Comparison of ENCODE assay signal across 8 cellular contexts in genomic region chr2:227106845-227107759, GRCh38. TPM values are rescaled to one million over a fixed set of nuclear protein-coding genes. Genes with fewer than 3 reads are reported as not detected.
DNase-seq lines count a peak whose midpoint lies in the region; ATAC-seq and TF ChIP-seq lines count a peak whose summit lies in the region.

No MANE protein-coding gene starts in this region.

- H3K9me1 ChIP-seq in IMR-90 (ENCODE audit: insufficient read depth, low read length) = no peaks in the 10 kb centered on the region

- no peak overlapping the region for H3K27ac Mint-ChIP-seq in CD4-positive, alpha-beta memory T cell

- in situ Hi-C loops in IMR-90 (cut with MboI; ENCODE audit: low sequenced_read_pairs) = loop anchor here (10.0 kb wide), 1 partner anchor 1442 kb away; no protein-coding TSS in a partner anchor
- in situ Hi-C loops in Panc1 (cut with HindIII; ENCODE audit: low pct_unique_long_range_greater_than_20kb, low sequenced_read_pairs) = no loop called here

- no peak overlapping the region for H4K5ac ChIP-seq in IMR-90 (ENCODE audit: low read depth, low read length)

- no peak overlapping the region for H3K27ac ChIP-seq in CD4-positive, alpha-beta memory T cell (ENCODE audit: low read depth, low read length)
- H3K27ac ChIP-seq in IMR-90 (ENCODE audit: insufficient read depth, low read length) (no peak overlapping the region), Panc1 (ENCODE audit: low read length) (no peak overlapping the region), iPS DF 6.9 (ENCODE audit: low read length) (no peak overlapping the region)

- WGBS in IMR-90 (ENCODE audit: extremely low coverage in 2 of 2, insufficient read length in 1 of 2), 2 experiments = 100% methylated on average over 2 of the region's 9 CpGs; no CpG with 5 or more reads in 1 of the 2 experiments
- no CpG with 5 or more reads among the region's 9 CpGs for WGBS in iPS DF 6.9 (ENCODE audit: insufficient coverage, insufficient read length)

- CTCF ChIA-PET in CD4-positive, alpha-beta memory T cell (lab: Charles Lee; ENCODE audit: partially characterized antibody) = no interaction called here
- CTCF ChIA-PET in IMR-90 (lab: Yijun Ruan, JAX) (interaction anchor here (0.6 kb wide), 1 partner anchor 28 kb away, joined by 3 read pairs; no protein-coding TSS in a partner anchor), Panc1 (lab: Charles Lee) (interaction anchor here (0.5 to 1.6 kb wide), 2 partner anchors 304 to 1442 kb away, joined by 3 to 4 read pairs; no protein-coding TSS in a partner anchor)

- peak; percentile 90 for TF ChIP-seq RAD21 in IMR-90 (IDR thresholded peaks at IDR 0.05; ENCODE audit: low read length)

- H3K14ac ChIP-seq in IMR-90 (replicated peaks; ENCODE audit: low read depth, low read length) = no peak overlapping the region

- H3K79me1 ChIP-seq in IMR-90 (ENCODE audit: low read depth in 1 of 2, low read length in 2 of 2) = no peaks in the 10 kb centered on the region

- dilution Hi-C loops in IMR-90 (cut with HindIII; ENCODE audit: low sequenced_read_pairs, unreplicated experiment) = no loop called here

- no peaks in the 10 kb centered on the region for H4K20me1 ChIP-seq in IMR-90 (ENCODE audit: insufficient read depth, low read length)

- H3K36me3 Mint-ChIP-seq in CD4-positive, alpha-beta memory T cell = no peaks in the 10 kb centered on the region

- no peak overlapping the region for H2BK15ac ChIP-seq in IMR-90 (ENCODE audit: low read depth, low read length)

- peaks cover 3 to 7% of the 10 kb centered on the region in 2 donors for H3K27me3 Mint-ChIP-seq in CD4-positive, alpha-beta memory T cell

- no peak overlapping the region for H2AK5ac ChIP-seq in IMR-90 (ENCODE audit: low read depth, low read length)

- peak in 4 of 5 donors; percentile 10 to 24 (median 18) for DNase-seq in CD4-positive, alpha-beta memory T cell
- DNase-seq in IMR-90 (peak; percentile 71), Panc1 (ENCODE audit: low read depth, low spot score) (peak; percentile 63), astrocyte of the hippocampus (ENCODE audit: low read depth, low spot score) (peak; percentile 74), iPS DF 6.9 (ENCODE audit: low read depth, low spot score) (peak; percentile 48), NCI-H1048 (lab: John Stamatoyannopoulos, UW) (no peak)
- DNase-seq in stimulated activated CD4-positive, alpha-beta T cell treated with anti-CD3 and anti-CD28 coated beads, Interleukin-2, amount 100 ng/mL, for 24 hours = peak; percentile 42 to 49

- H2BK120ac ChIP-seq in IMR-90 (ENCODE audit: low read depth, low read length) = no peak overlapping the region

- no peaks in the 10 kb centered on the region for H3K4me1 ChIP-seq in CD4-positive, alpha-beta memory T cell (ENCODE audit: insufficient read depth, low read length)
- H3K4me1 ChIP-seq in IMR-90 (ENCODE audit: control insufficient read depth, insufficient read depth, low read length) (no peaks in the 10 kb centered on the region), Panc1 (ENCODE audit: control insufficient read depth, insufficient read depth, low read length) (no peaks in the 10 kb centered on the region), iPS DF 6.9 (ENCODE audit: control insufficient read depth, insufficient read depth, low read length) (no peaks in the 10 kb centered on the region)

- H3K56ac ChIP-seq in IMR-90 (ENCODE audit: extremely low read depth, insufficient read depth, low read length) = no peak overlapping the region

- no peak overlapping the region for H2AFZ ChIP-seq in IMR-90 (replicated peaks; ENCODE audit: low read length, poor library complexity)

- TF ChIP-seq POLR2A in IMR-90 (IDR thresholded peaks at IDR 0.05; ENCODE audit: low read depth, low read length) = no peak

- intact Hi-C loops in CD4-positive, alpha-beta memory T cell (cut with micrococcal nuclease) = loop anchor here (1.0 to 2.0 kb wide), 2 partner anchors 294 to 1439 kb away; no protein-coding TSS in a partner anchor
- intact Hi-C loops in IMR-90 (cut with micrococcal nuclease) = loop anchor here (1.0 to 10.0 kb wide), 7 partner anchors 75 to 1442 kb away; no protein-coding TSS in a partner anchor
- intact Hi-C loops in Panc1 (cut with micrococcal nuclease; ENCODE audit: unreplicated experiment) = loop anchor here (1.0 to 5.0 kb wide), 3 partner anchors 74 to 1439 kb away; no protein-coding TSS in a partner anchor

- H3K4me2 ChIP-seq in IMR-90 (ENCODE audit: low read depth, low read length) = no peak overlapping the region

- no peak overlapping the region for H3K9ac ChIP-seq in IMR-90 (ENCODE audit: low read depth, low read length)

- no peak overlapping the region for H3K18ac ChIP-seq in IMR-90 (ENCODE audit: low read depth, low read length)

- H2BK5ac ChIP-seq in IMR-90 (ENCODE audit: low read depth, low read length, poor library complexity, severe bottlenecking) = no peak overlapping the region

- H4K8ac ChIP-seq in IMR-90 (ENCODE audit: low read depth in 2 of 2, low read length in 2 of 2) = no peak overlapping the region

- no peaks in the 10 kb centered on the region for H3K27me3 ChIP-seq in CD4-positive, alpha-beta memory T cell (ENCODE audit: insufficient read depth, low read length)
- peaks cover 2% of the 10 kb centered on the region; the same call in 1 of the 2 replicates for H3K27me3 ChIP-seq in IMR-90 (ENCODE audit: control insufficient read depth, insufficient read depth, low read length)
- H3K27me3 ChIP-seq in Panc1 (ENCODE audit: control insufficient read depth, insufficient read depth, low read length) = no peaks in the 10 kb centered on the region; the same call in 1 of the 2 replicates
- H3K27me3 ChIP-seq in iPS DF 6.9 (ENCODE audit: control insufficient read depth, insufficient read depth, low read length) = no peaks in the 10 kb centered on the region

- H2BK20ac ChIP-seq in IMR-90 (ENCODE audit: low read depth, low read length) = no peak overlapping the region

- ATAC-seq in GM19372 (IDR thresholded peaks at IDR 0.05; ENCODE audit: low read depth, unreplicated experiment) = peak; percentile 85
- ATAC-seq in IMR-90 (ENCODE audit: low read depth) = peak; percentile 98
- ATAC-seq in Panc1 = peak; percentile 98

- no peaks in the 10 kb centered on the region for H3K36me3 ChIP-seq in CD4-positive, alpha-beta memory T cell (ENCODE audit: insufficient read depth, low read length)
- H3K36me3 ChIP-seq in IMR-90 (ENCODE audit: control insufficient read depth, insufficient read depth, low read length) (no peaks in the 10 kb centered on the region), Panc1 (ENCODE audit: control insufficient read depth, insufficient read depth, low read length) (no peaks in the 10 kb centered on the region), iPS DF 6.9 (ENCODE audit: control insufficient read depth, insufficient read depth, low read length) (no peaks in the 10 kb centered on the region)

- no peak overlapping the region for H3K4ac ChIP-seq in IMR-90 (ENCODE audit: low read depth, low read length)

- no peak overlapping the region for H3K4me3 Mint-ChIP-seq in CD4-positive, alpha-beta memory T cell

- BruUV-seq in IMR-90 (replicated peaks; lab: Mats Ljungman, UMichigan) = no TSS peak
- BruUV-seq in Panc1 (replicated peaks; lab: Mats Ljungman, UMichigan) = no TSS peak

- H3K23ac ChIP-seq in IMR-90 (ENCODE audit: low read depth, low read length) = no peak overlapping the region

- H3K9me3 Mint-ChIP-seq in CD4-positive, alpha-beta memory T cell = no peaks in the 10 kb centered on the region

- POLR2A ChIA-PET in CD4-positive, alpha-beta memory T cell (lab: Charles Lee; ENCODE audit: partially characterized antibody) = no interaction called here
- POLR2A ChIA-PET in IMR-90 (lab: Charles Lee; ENCODE audit: unreplicated experiment) (no interaction called here), Panc1 (lab: Charles Lee) (no interaction called here)

- H3K4me1 Mint-ChIP-seq in CD4-positive, alpha-beta memory T cell = no peaks in the 10 kb centered on the region

- TF ChIP-seq CTCF in IMR-90 (conservative IDR thresholded peaks at IDR 0.05; ENCODE audit: low read depth, low read length) = peak; percentile 93
- peak; percentile 94 for TF ChIP-seq CTCF in Panc1 (IDR thresholded peaks at IDR 0.05)

- H4K91ac ChIP-seq in IMR-90 (ENCODE audit: insufficient read depth, low read depth, low read length) = no peak overlapping the region

- H3K9me3 ChIP-seq in CD4-positive, alpha-beta memory T cell (ENCODE audit: control insufficient read depth in 1 of 2, low read length in 2 of 2) = no peaks in the 10 kb centered on the region
- H3K9me3 ChIP-seq in IMR-90 (ENCODE audit: control insufficient read depth, insufficient read depth, low read length) (no peaks in the 10 kb centered on the region), Panc1 (ENCODE audit: control insufficient read depth, insufficient read depth, low read depth, low read length) (no peaks in the 10 kb centered on the region), iPS DF 6.9 (ENCODE audit: control insufficient read depth, insufficient read depth, low read length) (no peaks in the 10 kb centered on the region)

- no peak overlapping the region for H2AK9ac ChIP-seq in IMR-90 (replicated peaks; ENCODE audit: low read depth, low read length, poor library complexity)

- no peak overlapping the region for H3K4me3 ChIP-seq in CD4-positive, alpha-beta memory T cell (ENCODE audit: low read length in 2 of 2)
- H3K4me3 ChIP-seq in IMR-90 (ENCODE audit: insufficient read depth, low read depth, low read length) (no peak overlapping the region), Panc1 (ENCODE audit: low read depth in 2 of 2, low read length in 2 of 2) (no peak overlapping the region), iPS DF 6.9 (ENCODE audit: low read length) (no peak overlapping the region)

TF ChIP-seq in IMR-90, 13 proteins besides CTCF, POLR2A, EP300 and RAD21 (continues in another document):
- TF ChIP-seq RCOR1 (IDR thresholded peaks at IDR 0.05; ENCODE audit: insufficient replicate concordance, low read length) (no peak), MXI1 (IDR thresholded peaks at IDR 0.05; ENCODE audit: borderline replicate concordance, low read depth, low read length) (no peak), SMC3 (IDR thresholded peaks at IDR 0.05; ENCODE audit: low read depth, low read length) (peak; percentile 65)

RNA-seq across cellular contexts. Expression of gene COL4A4, which starts 56.9 kb away (rescaled TPM):
- under 1 TPM in 1 of 2 experiments, not detected in 1; 0.03 TPM for total RNA-seq in CD4-positive, alpha-beta memory T cell
- polyA plus RNA-seq in CD4-positive, alpha-beta memory T cell = under 1 TPM in 1 of 2 donors, not detected in 1; 0.10 TPM
- total RNA-seq in IMR-90 (2012; rRNA removed) = 0.28 TPM in 1 of 2 replicates, not detected in the other
- 0.02 TPM in 1 of 2 replicates, not detected in the other for polyA plus RNA-seq in IMR-90 (2012; rRNA removed)
- under 0.01 TPM in 1 of 2 replicates, not detected in the other for polyA plus RNA-seq in IMR-90 (2012; cell fraction: cytosol; rRNA removed)
- 0.01 and 0.02 TPM in 2 replicates for polyA plus RNA-seq in IMR-90 (2012; cell fraction: nucleus; rRNA removed; ENCODE audit: low replicate concordance)
- total RNA-seq in Panc1 (2021; ENCODE audit: unreplicated experiment) = 0.13 TPM
- polyA plus RNA-seq in Panc1 (2012; ENCODE audit: insufficient read length) = 0.02 TPM

RNA-seq across cellular contexts. Expression of gene COL4A3, which starts 57.3 kb away (rescaled TPM):
- total RNA-seq in CD4-positive, alpha-beta memory T cell = under 1 TPM in 1 of 2 experiments, not detected in 1; 0.03 TPM
- polyA plus RNA-seq in CD4-positive, alpha-beta memory T cell = not detected
- total RNA-seq in IMR-90 (2012; rRNA removed) (not detected in 2 replicates), Panc1 (2021; ENCODE audit: unreplicated experiment) (0.18 TPM)
- polyA plus RNA-seq in IMR-90 (2012; rRNA removed) = not detected in 2 replicates
- polyA plus RNA-seq in IMR-90 (2012; cell fraction: cytosol; rRNA removed) = not detected in 2 replicates
- polyA plus RNA-seq in IMR-90 (2012; cell fraction: nucleus; rRNA removed; ENCODE audit: low replicate concordance) = not detected in 2 replicates
- polyA plus RNA-seq in Panc1 (2012; ENCODE audit: insufficient read length) = not detected
